Comparison of ENCODE assay signal across 23 cellular contexts in genomic region chr11:129595043-129595962, GRCh38.
DNase-seq lines count a peak whose midpoint lies in the region; TF ChIP-seq lines count a peak whose summit lies in the region.
"Had no signal": no experiment of that assay in that cellular context is flagged by ENCODE, and none has a peak within 500 bp of the region (broad histone marks: within the 10 kb centered on the region; RNA-seq: fewer than 3 reads in every experiment).

No MANE protein-coding gene starts in this region.

- peaks cover 6% of the 10 kb centered on the region for H3K27me3 Mint-ChIP-seq in nephron progenitor cell (ENCODE audit: low read depth, poor library complexity)

- no peak overlapping the region for H3K4me3 Mint-ChIP-seq in nephron progenitor cell
- H3K4me3 Mint-ChIP-seq: B cell; CD8-positive, alpha-beta T cell had no signal

- TF ChIP-seq CTCF in nephron progenitor cell (IDR thresholded peaks at IDR 0.05): no peak

- DNase-seq in NCI-H1417 (lab: John Stamatoyannopoulos, UW) (peak in 2 of 3 experiments; percentile 11 to 25), NCI-H1417 treated with DMSO at 0.1 percent for 48 hours (lab: John Stamatoyannopoulos, UW) (no peak), caudate nucleus (lab: John Stamatoyannopoulos, UW) (peak in 35 of 61 donors; percentile 3 to 79 (median 27)), islet precursor cell (peak; percentile 57), nephron progenitor cell (peak; percentile 25), inferior parietal cortex (ENCODE audit: extremely low spot score) (no peak), GM19240 (ENCODE audit: insufficient read length, low spot score) (no peak), NCI-H524 (lab: John Stamatoyannopoulos, UW) (no peak)
- DNase-seq: Caco-2; CD8-positive, alpha-beta T cell; EL; GF-D8; Karpas-422; NCI-H1092; NCI-H146; NCI-H1930; NCI-H2107; NCI-H524 treated with DMSO at 0.1 percent for 48 hours; SHP77 treated with DMSO at 0.1 percent for 48 hours had no signal

- H3K27ac Mint-ChIP-seq in nephron progenitor cell: peak overlapping the region; percentile 79
- H3K27ac Mint-ChIP-seq: B cell; CD8-positive, alpha-beta T cell had no signal

- peaks cover 46% of the 10 kb centered on the region for H3K4me1 Mint-ChIP-seq in nephron progenitor cell
- H3K4me1 Mint-ChIP-seq: B cell had no signal

- H3K9me3 Mint-ChIP-seq in nephron progenitor cell: peaks cover 33% of the 10 kb centered on the region

- peak overlapping the region; percentile 69 for H3K27ac ChIP-seq in caudate nucleus (ENCODE audit: low read depth, low read length)
- H3K27ac ChIP-seq: 22Rv1, C4-2B, RWPE1 had no signal

- peaks cover 14% of the 10 kb centered on the region for H3K36me3 Mint-ChIP-seq in nephron progenitor cell (ENCODE audit: low read depth)
- H3K36me3 Mint-ChIP-seq: CD8-positive, alpha-beta T cell had no signal

Comparison
In these comparisons a context has a peak if more than half of its experiments do, and no peak if none do; other contexts are left out.
1. DNase-seq: peak in NCI-H1417 (2 of 3), caudate nucleus (35 of 61), islet precursor cell (single experiment) and nephron progenitor cell (single experiment); none in NCI-H1417 treated with DMSO at 0.1 percent for 48 hours (single experiment), inferior parietal cortex (single experiment), GM19240 (single experiment) and NCI-H524 (0 of 2).